Comparison of ENCODE assay signal across 1 cellular context in the genomic region with DNA sequence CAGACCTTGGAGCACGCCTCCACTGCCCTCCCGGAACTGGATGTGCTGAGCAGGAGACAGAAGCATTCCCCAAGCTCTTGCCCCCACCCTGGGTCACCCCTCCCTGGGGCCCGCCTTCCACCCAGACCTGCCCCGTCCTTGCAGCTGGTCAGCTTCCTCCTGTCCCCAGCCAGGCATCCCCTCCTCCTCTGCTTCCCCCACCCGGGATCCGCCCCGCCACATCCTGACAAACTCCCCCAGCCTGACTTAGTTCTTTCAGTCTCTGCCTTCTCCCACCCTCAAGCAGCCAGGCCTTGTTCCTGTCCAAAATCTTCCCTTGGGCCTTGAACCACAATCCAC.
TF ChIP-seq lines count a peak whose summit lies in the region.

No MANE protein-coding gene starts in this region.

TF ChIP-seq in HepG2, 621 proteins besides CTCF, POLR2A, EP300 and RAD21 (continued from another document and continues in another):
- TF ChIP-seq, protein P1, sequence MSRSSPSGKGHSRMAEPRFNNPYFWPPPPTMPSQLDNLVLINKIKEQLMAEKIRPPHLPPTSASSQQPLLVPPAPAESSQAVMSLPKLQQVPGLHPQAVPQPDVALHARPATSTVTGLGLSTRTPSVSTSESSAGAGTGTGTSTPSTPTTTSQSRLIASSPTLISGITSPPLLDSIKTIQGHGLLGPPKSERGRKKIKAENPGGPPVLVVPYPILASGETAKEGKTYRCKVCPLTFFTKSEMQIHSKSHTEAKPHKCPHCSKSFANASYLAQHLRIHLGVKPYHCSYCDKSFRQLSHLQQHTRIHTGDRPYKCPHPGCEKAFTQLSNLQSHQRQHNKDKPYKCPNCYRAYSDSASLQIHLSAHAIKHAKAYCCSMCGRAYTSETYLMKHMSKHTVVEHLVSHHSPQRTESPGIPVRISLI (CRISPR knock-in tag; IDR thresholded peaks at IDR 0.05; ENCODE audit: borderline replicate concordance) = no peak
- TF ChIP-seq, protein P2, sequence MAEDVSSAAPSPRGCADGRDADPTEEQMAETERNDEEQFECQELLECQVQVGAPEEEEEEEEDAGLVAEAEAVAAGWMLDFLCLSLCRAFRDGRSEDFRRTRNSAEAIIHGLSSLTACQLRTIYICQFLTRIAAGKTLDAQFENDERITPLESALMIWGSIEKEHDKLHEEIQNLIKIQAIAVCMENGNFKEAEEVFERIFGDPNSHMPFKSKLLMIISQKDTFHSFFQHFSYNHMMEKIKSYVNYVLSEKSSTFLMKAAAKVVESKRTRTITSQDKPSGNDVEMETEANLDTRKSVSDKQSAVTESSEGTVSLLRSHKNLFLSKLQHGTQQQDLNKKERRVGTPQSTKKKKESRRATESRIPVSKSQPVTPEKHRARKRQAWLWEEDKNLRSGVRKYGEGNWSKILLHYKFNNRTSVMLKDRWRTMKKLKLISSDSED (CRISPR knock-in tag; IDR thresholded peaks at IDR 0.05) = no peak
- no peak for TF ChIP-seq PCBP2 (optimal IDR thresholded peaks at IDR 0.05; ENCODE audit: low read depth, low read length, poor library complexity, severe bottlenecking)
- TF ChIP-seq ZNF737 (CRISPR knock-in tag; IDR thresholded peaks at IDR 0.05; ENCODE audit: borderline replicate concordance) = no peak
- TF ChIP-seq, protein P3, sequence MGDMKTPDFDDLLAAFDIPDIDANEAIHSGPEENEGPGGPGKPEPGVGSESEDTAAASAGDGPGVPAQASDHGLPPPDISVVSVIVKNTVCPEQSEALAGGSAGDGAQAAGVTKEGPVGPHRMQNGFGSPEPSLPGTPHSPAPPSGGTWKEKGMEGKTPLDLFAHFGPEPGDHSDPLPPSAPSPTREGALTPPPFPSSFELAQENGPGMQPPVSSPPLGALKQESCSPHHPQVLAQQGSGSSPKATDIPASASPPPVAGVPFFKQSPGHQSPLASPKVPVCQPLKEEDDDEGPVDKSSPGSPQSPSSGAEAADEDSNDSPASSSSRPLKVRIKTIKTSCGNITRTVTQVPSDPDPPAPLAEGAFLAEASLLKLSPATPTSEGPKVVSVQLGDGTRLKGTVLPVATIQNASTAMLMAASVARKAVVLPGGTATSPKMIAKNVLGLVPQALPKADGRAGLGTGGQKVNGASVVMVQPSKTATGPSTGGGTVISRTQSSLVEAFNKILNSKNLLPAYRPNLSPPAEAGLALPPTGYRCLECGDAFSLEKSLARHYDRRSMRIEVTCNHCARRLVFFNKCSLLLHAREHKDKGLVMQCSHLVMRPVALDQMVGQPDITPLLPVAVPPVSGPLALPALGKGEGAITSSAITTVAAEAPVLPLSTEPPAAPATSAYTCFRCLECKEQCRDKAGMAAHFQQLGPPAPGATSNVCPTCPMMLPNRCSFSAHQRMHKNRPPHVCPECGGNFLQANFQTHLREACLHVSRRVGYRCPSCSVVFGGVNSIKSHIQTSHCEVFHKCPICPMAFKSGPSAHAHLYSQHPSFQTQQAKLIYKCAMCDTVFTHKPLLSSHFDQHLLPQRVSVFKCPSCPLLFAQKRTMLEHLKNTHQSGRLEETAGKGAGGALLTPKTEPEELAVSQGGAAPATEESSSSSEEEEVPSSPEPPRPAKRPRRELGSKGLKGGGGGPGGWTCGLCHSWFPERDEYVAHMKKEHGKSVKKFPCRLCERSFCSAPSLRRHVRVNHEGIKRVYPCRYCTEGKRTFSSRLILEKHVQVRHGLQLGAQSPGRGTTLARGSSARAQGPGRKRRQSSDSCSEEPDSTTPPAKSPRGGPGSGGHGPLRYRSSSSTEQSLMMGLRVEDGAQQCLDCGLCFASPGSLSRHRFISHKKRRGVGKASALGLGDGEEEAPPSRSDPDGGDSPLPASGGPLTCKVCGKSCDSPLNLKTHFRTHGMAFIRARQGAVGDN (CRISPR knock-in tag; IDR thresholded peaks at IDR 0.05) = peak; percentile 45
- TF ChIP-seq, protein P4, sequence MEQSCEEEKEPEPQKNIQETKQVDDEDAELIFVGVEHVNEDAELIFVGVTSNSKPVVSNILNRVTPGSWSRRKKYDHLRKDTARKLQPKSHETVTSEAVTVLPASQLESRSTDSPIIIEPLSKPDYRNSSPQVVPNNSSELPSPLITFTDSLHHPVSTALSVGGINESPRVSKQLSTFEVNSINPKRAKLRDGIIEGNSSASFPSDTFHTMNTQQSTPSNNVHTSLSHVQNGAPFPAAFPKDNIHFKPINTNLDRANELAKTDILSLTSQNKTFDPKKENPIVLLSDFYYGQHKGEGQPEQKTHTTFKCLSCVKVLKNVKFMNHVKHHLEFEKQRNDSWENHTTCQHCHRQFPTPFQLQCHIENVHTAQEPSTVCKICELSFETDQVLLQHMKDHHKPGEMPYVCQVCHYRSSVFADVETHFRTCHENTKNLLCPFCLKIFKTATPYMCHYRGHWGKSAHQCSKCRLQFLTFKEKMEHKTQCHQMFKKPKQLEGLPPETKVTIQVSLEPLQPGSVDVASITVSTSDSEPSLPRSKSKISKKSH (CRISPR knock-in tag; IDR thresholded peaks at IDR 0.05; ENCODE audit: borderline replicate concordance) = no peak
- TF ChIP-seq, protein P5, sequence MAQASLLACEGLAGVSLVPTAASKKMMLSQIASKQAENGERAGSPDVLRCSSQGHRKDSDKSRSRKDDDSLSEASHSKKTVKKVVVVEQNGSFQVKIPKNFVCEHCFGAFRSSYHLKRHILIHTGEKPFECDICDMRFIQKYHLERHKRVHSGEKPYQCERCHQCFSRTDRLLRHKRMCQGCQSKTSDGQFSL (CRISPR knock-in tag; IDR thresholded peaks at IDR 0.05) = no peak
- TF ChIP-seq ZKSCAN8 (CRISPR knock-in tag; IDR thresholded peaks at IDR 0.05; ENCODE audit: borderline replicate concordance) = no peak
- TF ChIP-seq, protein P6, sequence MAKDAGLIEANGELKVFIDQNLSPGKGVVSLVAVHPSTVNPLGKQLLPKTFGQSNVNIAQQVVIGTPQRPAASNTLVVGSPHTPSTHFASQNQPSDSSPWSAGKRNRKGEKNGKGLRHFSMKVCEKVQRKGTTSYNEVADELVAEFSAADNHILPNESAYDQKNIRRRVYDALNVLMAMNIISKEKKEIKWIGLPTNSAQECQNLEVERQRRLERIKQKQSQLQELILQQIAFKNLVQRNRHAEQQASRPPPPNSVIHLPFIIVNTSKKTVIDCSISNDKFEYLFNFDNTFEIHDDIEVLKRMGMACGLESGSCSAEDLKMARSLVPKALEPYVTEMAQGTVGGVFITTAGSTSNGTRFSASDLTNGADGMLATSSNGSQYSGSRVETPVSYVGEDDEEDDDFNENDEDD (CRISPR knock-in tag; IDR thresholded peaks at IDR 0.05; ENCODE audit: borderline replicate concordance) = 0 out of 2 replicates have a peak, but pooled peaks have one; percentile 14
- TF ChIP-seq DPF2 (CRISPR knock-in tag; IDR thresholded peaks at IDR 0.05; ENCODE audit: borderline replicate concordance, low read depth) = no peak
- TF ChIP-seq ETV6 (CRISPR knock-in tag; conservative IDR thresholded peaks at IDR 0.05) = no peak
- TF ChIP-seq ZNF543 (CRISPR knock-in tag; IDR thresholded peaks at IDR 0.05) = 0 out of 2 replicates have a peak, but pooled peaks have one; percentile 11
- TF ChIP-seq NR2F6 (IDR thresholded peaks at IDR 0.05) = no peak
- no peak for TF ChIP-seq NR2F6 (CRISPR knock-in tag; IDR thresholded peaks at IDR 0.05)
- TF ChIP-seq SNAI1 (CRISPR knock-in tag; IDR thresholded peaks at IDR 0.05; ENCODE audit: borderline replicate concordance) = 0 out of 2 replicates have a peak, but pooled peaks have one; percentile 65
- TF ChIP-seq ZNF460 (CRISPR knock-in tag; IDR thresholded peaks at IDR 0.05; ENCODE audit: borderline replicate concordance) = no peak
- TF ChIP-seq, protein P7, sequence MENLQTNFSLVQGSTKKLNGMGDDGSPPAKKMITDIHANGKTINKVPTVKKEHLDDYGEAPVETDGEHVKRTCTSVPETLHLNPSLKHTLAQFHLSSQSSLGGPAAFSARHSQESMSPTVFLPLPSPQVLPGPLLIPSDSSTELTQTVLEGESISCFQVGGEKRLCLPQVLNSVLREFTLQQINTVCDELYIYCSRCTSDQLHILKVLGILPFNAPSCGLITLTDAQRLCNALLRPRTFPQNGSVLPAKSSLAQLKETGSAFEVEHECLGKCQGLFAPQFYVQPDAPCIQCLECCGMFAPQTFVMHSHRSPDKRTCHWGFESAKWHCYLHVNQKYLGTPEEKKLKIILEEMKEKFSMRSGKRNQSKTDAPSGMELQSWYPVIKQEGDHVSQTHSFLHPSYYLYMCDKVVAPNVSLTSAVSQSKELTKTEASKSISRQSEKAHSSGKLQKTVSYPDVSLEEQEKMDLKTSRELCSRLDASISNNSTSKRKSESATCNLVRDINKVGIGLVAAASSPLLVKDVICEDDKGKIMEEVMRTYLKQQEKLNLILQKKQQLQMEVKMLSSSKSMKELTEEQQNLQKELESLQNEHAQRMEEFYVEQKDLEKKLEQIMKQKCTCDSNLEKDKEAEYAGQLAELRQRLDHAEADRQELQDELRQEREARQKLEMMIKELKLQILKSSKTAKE (CRISPR knock-in tag; IDR thresholded peaks at IDR 0.05; ENCODE audit: borderline replicate concordance) = peak; percentile 71; the same call in 1 of the 2 replicates
- no peak for TF ChIP-seq ZNF230 (CRISPR knock-in tag; IDR thresholded peaks at IDR 0.05)
- 0 out of 2 replicates have a peak, but pooled peaks have one; percentile 49 for TF ChIP-seq ERF (CRISPR knock-in tag; IDR thresholded peaks at IDR 0.05)
- no peak for TF ChIP-seq RFX5 (IDR thresholded peaks at IDR 0.05; ENCODE audit: low read depth, low read length)
- no peak for TF ChIP-seq IRF2 (CRISPR knock-in tag; IDR thresholded peaks at IDR 0.05)
- TF ChIP-seq ZNF598 (CRISPR knock-in tag; IDR thresholded peaks at IDR 0.05; ENCODE audit: borderline replicate concordance) = no peak
- no peak for TF ChIP-seq KLF15 (CRISPR knock-in tag; IDR thresholded peaks at IDR 0.05; ENCODE audit: borderline replicate concordance)
- no peak for TF ChIP-seq TAF1 (CRISPR knock-in tag; IDR thresholded peaks at IDR 0.05)
- no peak for TF ChIP-seq PLRG1 (conservative IDR thresholded peaks at IDR 0.05)
- no peak for TF ChIP-seq ZBTB1 (CRISPR knock-in tag; IDR thresholded peaks at IDR 0.05; ENCODE audit: borderline replicate concordance)
- no peak for TF ChIP-seq FOXA3 (CRISPR knock-in tag; IDR thresholded peaks at IDR 0.05)
- TF ChIP-seq ZNF614 (CRISPR knock-in tag; IDR thresholded peaks at IDR 0.05; ENCODE audit: borderline replicate concordance) = no peak
- TF ChIP-seq MEIS1 (CRISPR knock-in tag; IDR thresholded peaks at IDR 0.05; ENCODE audit: borderline replicate concordance) = no peak
- TF ChIP-seq, protein P8, sequence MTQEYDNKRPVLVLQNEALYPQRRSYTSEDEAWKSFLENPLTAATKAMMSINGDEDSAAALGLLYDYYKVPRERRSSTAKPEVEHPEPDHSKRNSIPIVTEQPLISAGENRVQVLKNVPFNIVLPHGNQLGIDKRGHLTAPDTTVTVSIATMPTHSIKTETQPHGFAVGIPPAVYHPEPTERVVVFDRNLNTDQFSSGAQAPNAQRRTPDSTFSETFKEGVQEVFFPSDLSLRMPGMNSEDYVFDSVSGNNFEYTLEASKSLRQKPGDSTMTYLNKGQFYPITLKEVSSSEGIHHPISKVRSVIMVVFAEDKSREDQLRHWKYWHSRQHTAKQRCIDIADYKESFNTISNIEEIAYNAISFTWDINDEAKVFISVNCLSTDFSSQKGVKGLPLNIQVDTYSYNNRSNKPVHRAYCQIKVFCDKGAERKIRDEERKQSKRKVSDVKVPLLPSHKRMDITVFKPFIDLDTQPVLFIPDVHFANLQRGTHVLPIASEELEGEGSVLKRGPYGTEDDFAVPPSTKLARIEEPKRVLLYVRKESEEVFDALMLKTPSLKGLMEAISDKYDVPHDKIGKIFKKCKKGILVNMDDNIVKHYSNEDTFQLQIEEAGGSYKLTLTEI (CRISPR knock-in tag; conservative IDR thresholded peaks at IDR 0.05) = no peak
- TF ChIP-seq HIVEP1 (CRISPR knock-in tag; IDR thresholded peaks at IDR 0.05) = no peak
- TF ChIP-seq, protein P9, sequence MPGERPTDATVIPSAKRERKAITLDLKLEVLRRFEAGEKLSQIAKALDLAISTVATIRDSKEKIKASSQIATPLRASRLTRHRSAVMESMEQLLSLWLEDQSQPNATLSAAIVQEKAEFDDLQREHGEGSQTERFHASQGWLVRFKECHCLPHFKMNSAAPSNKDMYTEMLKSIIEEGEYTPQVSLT (CRISPR knock-in tag; IDR thresholded peaks at IDR 0.05; ENCODE audit: borderline replicate concordance, low read depth) = no peak
- no peak for TF ChIP-seq ZFP37 (CRISPR knock-in tag; IDR thresholded peaks at IDR 0.05; ENCODE audit: borderline replicate concordance)
- no peak for TF ChIP-seq RXRB (CRISPR knock-in tag; IDR thresholded peaks at IDR 0.05; ENCODE audit: borderline replicate concordance)
- TF ChIP-seq, protein P10, sequence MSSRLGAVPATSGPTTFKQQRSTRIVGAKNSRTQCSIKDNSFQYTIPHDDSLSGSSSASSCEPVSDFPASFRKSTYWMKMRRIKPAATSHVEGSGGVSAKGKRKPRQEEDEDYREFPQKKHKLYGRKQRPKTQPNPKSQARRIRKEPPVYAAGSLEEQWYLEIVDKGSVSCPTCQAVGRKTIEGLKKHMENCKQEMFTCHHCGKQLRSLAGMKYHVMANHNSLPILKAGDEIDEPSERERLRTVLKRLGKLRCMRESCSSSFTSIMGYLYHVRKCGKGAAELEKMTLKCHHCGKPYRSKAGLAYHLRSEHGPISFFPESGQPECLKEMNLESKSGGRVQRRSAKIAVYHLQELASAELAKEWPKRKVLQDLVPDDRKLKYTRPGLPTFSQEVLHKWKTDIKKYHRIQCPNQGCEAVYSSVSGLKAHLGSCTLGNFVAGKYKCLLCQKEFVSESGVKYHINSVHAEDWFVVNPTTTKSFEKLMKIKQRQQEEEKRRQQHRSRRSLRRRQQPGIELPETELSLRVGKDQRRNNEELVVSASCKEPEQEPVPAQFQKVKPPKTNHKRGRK (CRISPR knock-in tag; IDR thresholded peaks at IDR 0.05) = no peak
- TF ChIP-seq ZNF672 (CRISPR knock-in tag; IDR thresholded peaks at IDR 0.05) = no peak
- TF ChIP-seq ZNF12 (CRISPR knock-in tag; IDR thresholded peaks at IDR 0.05) = no peak
- TF ChIP-seq TP53 (CRISPR knock-in tag; conservative IDR thresholded peaks at IDR 0.05) = no peak
- TF ChIP-seq ZBTB7B (CRISPR knock-in tag; IDR thresholded peaks at IDR 0.05) = no peak; the same call in 1 of the 2 replicates
- no peak for TF ChIP-seq ZNF292 (CRISPR knock-in tag; IDR thresholded peaks at IDR 0.05; ENCODE audit: borderline replicate concordance, low read depth)
- TF ChIP-seq ELF3 (CRISPR knock-in tag; IDR thresholded peaks at IDR 0.05) = peak; percentile 77
- TF ChIP-seq, protein P11, sequence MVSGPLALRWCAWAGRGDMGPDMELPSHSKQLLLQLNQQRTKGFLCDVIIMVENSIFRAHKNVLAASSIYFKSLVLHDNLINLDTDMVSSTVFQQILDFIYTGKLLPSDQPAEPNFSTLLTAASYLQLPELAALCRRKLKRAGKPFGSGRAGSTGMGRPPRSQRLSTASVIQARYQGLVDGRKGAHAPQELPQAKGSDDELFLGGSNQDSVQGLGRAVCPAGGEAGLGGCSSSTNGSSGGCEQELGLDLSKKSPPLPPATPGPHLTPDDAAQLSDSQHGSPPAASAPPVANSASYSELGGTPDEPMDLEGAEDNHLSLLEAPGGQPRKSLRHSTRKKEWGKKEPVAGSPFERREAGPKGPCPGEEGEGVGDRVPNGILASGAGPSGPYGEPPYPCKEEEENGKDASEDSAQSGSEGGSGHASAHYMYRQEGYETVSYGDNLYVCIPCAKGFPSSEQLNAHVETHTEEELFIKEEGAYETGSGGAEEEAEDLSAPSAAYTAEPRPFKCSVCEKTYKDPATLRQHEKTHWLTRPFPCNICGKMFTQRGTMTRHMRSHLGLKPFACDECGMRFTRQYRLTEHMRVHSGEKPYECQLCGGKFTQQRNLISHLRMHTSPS (CRISPR knock-in tag; IDR thresholded peaks at IDR 0.05; ENCODE audit: low read depth) = no peak
